In the genomic region with DNA sequence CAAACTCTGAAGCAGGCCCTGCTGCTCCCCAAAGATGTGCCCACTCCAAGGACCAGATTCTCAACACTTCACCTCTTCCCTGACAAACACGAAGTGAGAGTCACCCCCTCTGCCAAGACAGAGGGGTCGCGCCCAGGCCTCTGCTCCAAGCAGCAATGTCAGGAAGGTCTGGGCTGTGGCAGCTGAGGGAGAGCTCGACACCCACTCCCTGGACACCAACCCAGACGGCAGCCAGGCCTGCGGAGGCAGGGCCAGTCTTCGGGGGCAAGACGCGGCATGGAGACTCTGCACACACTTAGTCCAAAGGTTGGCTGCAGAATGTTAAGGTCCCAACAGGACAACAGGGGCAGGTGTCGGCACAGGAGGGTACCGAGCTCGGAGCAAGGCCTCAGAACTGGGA, we compare ENCODE assay signal across 17 cellular contexts.
A peak's percentile ranks its signal among the peaks of the same experiment; 100 is the strongest.
DNase-seq lines count a peak whose midpoint lies in the region; ATAC-seq and TF ChIP-seq lines count a peak whose summit lies in the region.
"Had no signal": no experiment of that assay in that cellular context is flagged by ENCODE, and none has a peak within 500 bp of the region (broad histone marks: within the 10 kb centered on the region; RNA-seq: fewer than 3 reads in every experiment).

No MANE protein-coding gene starts in this region.

- peaks cover 39% of the 10 kb centered on the region for H3K4me1 Mint-ChIP-seq in activated CD4-positive, alpha-beta T cell treated with anti-CD3 and anti-CD28 coated beads, Interleukin-2, amount 10 ng/mL, durations not matched to agents 7 days and 5 days
- peaks cover 55 to 56% of the 10 kb centered on the region in 2 donors for H3K4me1 Mint-ChIP-seq in effector memory CD8-positive, alpha-beta T cell (ENCODE audit: low read depth in 2 of 2)

- no peak for TF ChIP-seq CTCF in Panc1 (IDR thresholded peaks at IDR 0.05)

- H3K27me3 ChIP-seq in Panc1 (ENCODE audit: control insufficient read depth, insufficient read depth, low read length) = 0 out of 2 replicates have a peak, but pooled peaks cover 2% of the 10 kb centered on the region
- H3K27me3 ChIP-seq: cardiac muscle cell had no signal

- 0 out of 2 replicates have a peak, but pooled peaks cover 4% of the 10 kb centered on the region for H3K4me1 ChIP-seq in Panc1 (ENCODE audit: control insufficient read depth, insufficient read depth, low read length)
- H3K4me1 ChIP-seq: prostate gland had no signal

- peaks cover 18% of the 10 kb centered on the region for H3K9me3 Mint-ChIP-seq in activated CD4-positive, alpha-beta T cell treated with anti-CD3 and anti-CD28 coated beads, Interleukin-2, amount 10 ng/mL, durations not matched to agents 7 days and 5 days
- peaks cover 6 to 7% of the 10 kb centered on the region in 2 donors for H3K9me3 Mint-ChIP-seq in effector memory CD8-positive, alpha-beta T cell

- BruUV-seq in Panc1 (replicated peaks; lab: Mats Ljungman, UMichigan) = no TSS peak

- H3K4me3 ChIP-seq in Panc1 (ENCODE audit: low read depth in 2 of 2, low read length in 2 of 2) = no peak overlapping the region
- H3K4me3 ChIP-seq: cardiac muscle cell, prostate gland, tibial nerve had no signal

- ATAC-seq in Panc1 = peak; percentile 45; the same call in 1 of the 2 replicates
- no peak for ATAC-seq in effector memory CD8-positive, alpha-beta T cell (replicated peaks)
- ATAC-seq in GM21515 (IDR thresholded peaks at IDR 0.05; ENCODE audit: unreplicated experiment) = no peak

- H3K36me3 Mint-ChIP-seq in activated CD4-positive, alpha-beta T cell treated with anti-CD3 and anti-CD28 coated beads, Interleukin-2, amount 10 ng/mL, durations not matched to agents 7 days and 5 days (ENCODE audit: low read depth) = peaks cover 6% of the 10 kb centered on the region
- H3K36me3 Mint-ChIP-seq in effector memory CD8-positive, alpha-beta T cell (ENCODE audit: insufficient read depth) = peaks cover 12% of the 10 kb centered on the region

- POLR2A ChIA-PET in activated CD4-positive, alpha-beta T cell treated with anti-CD3 and anti-CD28 coated beads, Interleukin-2, amount 10 ng/mL, durations not matched to agents 7 days and 5 days (lab: Charles Lee) = interaction anchor here (0.5 kb wide), 1 partner anchor 102 kb away, joined by 5 read pairs; no protein-coding TSS in a partner anchor
- POLR2A ChIA-PET in Panc1 (lab: Charles Lee) = no interaction called here

- CTCF ChIA-PET in activated CD4-positive, alpha-beta T cell treated with anti-CD3 and anti-CD28 coated beads, Interleukin-2, amount 10 ng/mL, durations not matched to agents 7 days and 5 days (lab: Charles Lee) = no interaction called here
- CTCF ChIA-PET in Panc1 (lab: Charles Lee) = no interaction called here

- H3K27me3 Mint-ChIP-seq in activated CD4-positive, alpha-beta T cell treated with anti-CD3 and anti-CD28 coated beads, Interleukin-2, amount 10 ng/mL, durations not matched to agents 7 days and 5 days = peaks cover 3% of the 10 kb centered on the region
- H3K27me3 Mint-ChIP-seq in effector memory CD8-positive, alpha-beta T cell = peaks cover 0 to 15% of the 10 kb centered on the region in 2 donors

- H3K27ac Mint-ChIP-seq in activated CD4-positive, alpha-beta T cell treated with anti-CD3 and anti-CD28 coated beads, Interleukin-2, amount 10 ng/mL, durations not matched to agents 7 days and 5 days = peak overlapping the region; percentile 61
- H3K27ac Mint-ChIP-seq in effector memory CD8-positive, alpha-beta T cell = peak overlapping the region; percentile 87 to 94
- H3K27ac Mint-ChIP-seq: HFFc6 had no signal

- no peaks in the 10 kb centered on the region for H3K36me3 ChIP-seq in Panc1 (ENCODE audit: control insufficient read depth, insufficient read depth, low read length)
- H3K36me3 ChIP-seq: cardiac muscle cell, prostate gland, tibial nerve, WERI-Rb-1 had no signal

- intact Hi-C loops in Panc1 (cut with micrococcal nuclease; ENCODE audit: unreplicated experiment) (no loop called here), posterior vena cava (cut with DNase I) (no loop called here)

- H3K9me3 ChIP-seq in Panc1 (ENCODE audit: control insufficient read depth, insufficient read depth, low read depth, low read length) = no peaks in the 10 kb centered on the region
- H3K9me3 ChIP-seq: prostate gland had no signal

- H3K4me3 Mint-ChIP-seq in activated CD4-positive, alpha-beta T cell treated with anti-CD3 and anti-CD28 coated beads, Interleukin-2, amount 10 ng/mL, durations not matched to agents 7 days and 5 days = no peak overlapping the region
- H3K4me3 Mint-ChIP-seq in effector memory CD8-positive, alpha-beta T cell = peak overlapping the region; percentile 85 to 87
- H3K4me3 Mint-ChIP-seq: HFFc6 had no signal

- in situ Hi-C loops in Panc1 (cut with HindIII; ENCODE audit: low pct_unique_long_range_greater_than_20kb, low sequenced_read_pairs) = no loop called here

- DNase-seq in activated CD4-positive, alpha-beta T cell treated with anti-CD3 and anti-CD28 coated beads, Interleukin-2, amount 10 ng/mL, durations not matched to agents 7 days and 5 days = no peak
- DNase-seq in activated CD4-positive, alpha-beta T cell treated with anti-CD3 and anti-CD28 coated beads for 1 hour = no peak
- no peak for DNase-seq in Panc1 (ENCODE audit: low read depth, low spot score)
- no peak for DNase-seq in effector memory CD8-positive, alpha-beta T cell
- peak; percentile 73 for DNase-seq in posterior vena cava (ENCODE audit: low spot score)
- DNase-seq in retina = no peak
- DNase-seq in DMS53 (lab: John Stamatoyannopoulos, UW) = no peak
- DNase-seq: HFFc6, NCI-H1092, NCI-H2081 treated with DMSO at 0.1 percent for 48 hours, NCI-H510A treated with DMSO at 0.1 percent for 48 hours, SHP77, WERI-Rb-1 had no signal

- no peak overlapping the region for H3K27ac ChIP-seq in Panc1 (ENCODE audit: low read length)
- H3K27ac ChIP-seq: cardiac muscle cell, prostate gland, tibial nerve, WERI-Rb-1 had no signal
